ENCODE assay signal across 9 cellular contexts in genomic region chr10:94963901-94964300, GRCh38. TPM values are rescaled to one million over a fixed set of nuclear protein-coding genes. Genes with fewer than 3 reads are reported as not detected.
DNase-seq lines count a peak whose midpoint lies in the region; ATAC-seq, FAIRE-seq and TF ChIP-seq lines count a peak whose summit lies in the region.
"Had no signal": no experiment of that assay in that cellular context is flagged by ENCODE, and none has a peak within 500 bp of the region (broad histone marks: within the 10 kb centered on the region; RNA-seq: fewer than 3 reads in every experiment).

No MANE protein-coding gene starts in this region.

- H3K4me3 ChIP-seq in NB4 (ENCODE audit: low read depth, low read length) (no peak overlapping the region), adrenal gland (no peak overlapping the region)
- H3K4me3 ChIP-seq: SK-N-MC had no signal

- 0 to 20% (median 0%) methylated on average over 1 of the region's 1 CpG for WGBS in adrenal gland, 4 donors

- peak; percentile 77 for TF ChIP-seq CTCF in NB4 (IDR thresholded peaks at IDR 0.05; ENCODE audit: low read depth, low read length)
- peak in 5 of 6 experiments; percentile 19 to 55 (median 32) for TF ChIP-seq CTCF in adrenal gland (IDR thresholded peaks at IDR 0.05)

- no peak for ATAC-seq in GM21786 (IDR thresholded peaks at IDR 0.05; ENCODE audit: unreplicated experiment)

- no peak for TF ChIP-seq POLR2A in H54 (IDR thresholded peaks at IDR 0.05; ENCODE audit: low read depth, low read length)
- no peak for TF ChIP-seq POLR2A in NB4 (IDR thresholded peaks at IDR 0.05; ENCODE audit: extremely low read depth, insufficient read length)
- no peak for TF ChIP-seq POLR2A in adrenal gland (IDR thresholded peaks at IDR 0.05)

- peak; percentile 85 for FAIRE-seq in H54 (lab: Jason Lieb, UNC)

- H3K9me3 ChIP-seq in adrenal gland (replicated peaks in 1 of 3), result no peaks in the 10 kb centered on the region

- H3K27ac ChIP-seq in adrenal gland, result no peak overlapping the region
- H3K27ac ChIP-seq: SK-N-MC had no signal

- H3K36me3 ChIP-seq in adrenal gland (replicated peaks in 1 of 2), result no peaks in the 10 kb centered on the region

- intact Hi-C loops in adrenal gland (cut with DNase I), result no loop called here

- no peaks in the 10 kb centered on the region for H3K27me3 ChIP-seq in adrenal gland

- DNase-seq in GDM1 (lab: John Stamatoyannopoulos, UW), result peak; percentile 37
- peak; percentile 3 for DNase-seq in H54 (ENCODE audit: insufficient read length, low spot score)
- DNase-seq in NB4 (ENCODE audit: low read depth), result peak; percentile 51
- peak in 3 of 7 donors; percentile 6 to 15 (median 7) for DNase-seq in adrenal gland
- DNase-seq in kidney tubule cell (ENCODE audit: low spot score), result peak; percentile 61
- no peak for DNase-seq in epidermal melanocyte (ENCODE audit: insufficient read length, low spot score)
- DNase-seq in germinal center (ENCODE audit: low spot score), result no peak

- H3K4me1 ChIP-seq in adrenal gland (replicated peaks in 1 of 2), result no peaks in the 10 kb centered on the region

RNA-seq across cellular contexts. Expression of gene CYP2C9, which starts 25.4 kb away (rescaled TPM):
- under 1 TPM in 2 of 8 donors, not detected in 6; 0.36 to 0.38 TPM for total RNA-seq in adrenal gland
- polyA plus RNA-seq in adrenal gland, result under 1 TPM in 2 of 3 donors, not detected in 1; 0.27 to 0.38 TPM

Comparison
In these comparisons a context has a peak if more than half of its experiments do, and no peak if none do; other contexts are left out.
1. DNase-seq: peak in GDM1 (single experiment), H54 (single experiment), NB4 (single experiment) and kidney tubule cell (single experiment); none in epidermal melanocyte (single experiment) and germinal center (single experiment).